Comparison of ENCODE assay signal across 11 cellular contexts in genomic region chr22:48577014-48577690, GRCh38.
DNase-seq lines count a peak whose midpoint lies in the region; TF ChIP-seq lines count a peak whose summit lies in the region.
"Had no signal": no experiment of that assay in that cellular context is flagged by ENCODE, and none has a peak within 500 bp of the region (broad histone marks: within the 10 kb centered on the region; RNA-seq: fewer than 3 reads in every experiment).

No MANE protein-coding gene starts in this region.

- H3K27me3 Mint-ChIP-seq in brain (peaks cover 4% of the 10 kb centered on the region), neural crest cell (ENCODE audit: low read depth) (peaks cover 3% of the 10 kb centered on the region)

- peak overlapping the region; percentile 84 for H3K27ac ChIP-seq in A673 (ENCODE audit: low read depth, low read length, poor library complexity, severe bottlenecking)
- H3K27ac ChIP-seq in HUES48 (ENCODE audit: low read depth, low read length): no peak overlapping the region

- H3K9me3 Mint-ChIP-seq in brain (peaks cover 2 to 9% (median 4%) of the 10 kb centered on the region in 5 experiments), neural crest cell (no peaks in the 10 kb centered on the region)

- peaks cover 4% of the 10 kb centered on the region for H3K36me3 Mint-ChIP-seq in brain
- no peaks in the 10 kb centered on the region for H3K36me3 Mint-ChIP-seq in neural crest cell (ENCODE audit: low read depth)

- CTCF ChIA-PET in A673 (lab: Charles Lee): interaction anchor here (0.6 kb wide), 1 partner anchor 10 kb away, joined by 4 read pairs; no protein-coding TSS in a partner anchor

- H3K4me3 Mint-ChIP-seq in brain (peak overlapping the region; percentile 71 to 80 (median 75)), neural crest cell (peak overlapping the region; percentile 85)
- H3K4me3 Mint-ChIP-seq: activated naive CD8-positive, alpha-beta T cell treated with anti-CD3 and anti-CD28 coated beads, Interleukin-2, amount 50 U/mL, for 24 hours had no signal

- POLR2A ChIA-PET in A673 (lab: Charles Lee; ENCODE audit: low non-redundant PET): no interaction called here

- H3K27me3 ChIP-seq in A673 (replicated peaks; ENCODE audit: insufficient read depth, low read depth, low read length, poor library complexity) (no peaks in the 10 kb centered on the region), HUES48 (ENCODE audit: control insufficient read depth, insufficient read depth, low read length) (peaks cover 13% of the 10 kb centered on the region; the same call in 1 of the 2 replicates)

- no peak overlapping the region for H3K9ac ChIP-seq in HUES48 (ENCODE audit: low read depth, low read length)

- intact Hi-C loops in A673 (cut with micrococcal nuclease; ENCODE audit: unreplicated experiment): loop anchor here (5.0 to 10.0 kb wide), 3 partner anchors 88 to 730 kb away; no protein-coding TSS in a partner anchor

- H3K27ac Mint-ChIP-seq in brain (peak overlapping the region in 2 of 5 experiments; percentile 77 to 82), neural crest cell (ENCODE audit: unreplicated experiment) (no peak overlapping the region)
- H3K27ac Mint-ChIP-seq: activated naive CD8-positive, alpha-beta T cell treated with anti-CD3 and anti-CD28 coated beads, Interleukin-2, amount 50 U/mL, for 24 hours had no signal

- H3K4me3 ChIP-seq in A673 (ENCODE audit: low read depth, low read length, poor library complexity, severe bottlenecking): peak overlapping the region; percentile 61
- peak overlapping the region; percentile 70 for H3K4me3 ChIP-seq in HUES48 (ENCODE audit: low read depth, low read length)

- no TSS peak for BruUV-seq in A673 (replicated peaks; lab: Mats Ljungman, UMichigan)

- H3K4me1 Mint-ChIP-seq in brain (peaks cover 37% of the 10 kb centered on the region), neural crest cell (peaks cover 29% of the 10 kb centered on the region)

- no peaks in the 10 kb centered on the region for H3K9me3 ChIP-seq in A673 (ENCODE audit: low read depth, low read length, poor library complexity, severe bottlenecking)
- no peaks in the 10 kb centered on the region; the same call in 1 of the 2 replicates for H3K9me3 ChIP-seq in HUES48 (ENCODE audit: control insufficient read depth, insufficient read depth, low read length)

- H3K4me1 ChIP-seq in A673 (ENCODE audit: insufficient read depth, low read length, poor library complexity, severe bottlenecking): peaks cover 24% of the 10 kb centered on the region
- no peaks in the 10 kb centered on the region for H3K4me1 ChIP-seq in HUES48 (ENCODE audit: control insufficient read depth, insufficient read depth, low read length)

- peaks cover 7% of the 10 kb centered on the region for H3K36me3 ChIP-seq in A673 (ENCODE audit: insufficient read depth, low read length, poor library complexity, severe bottlenecking)
- H3K36me3 ChIP-seq in HUES48 (ENCODE audit: control insufficient read depth, insufficient read depth, low read length): no peaks in the 10 kb centered on the region

- peak; percentile 30; the same call in 1 of the 2 replicates for TF ChIP-seq CTCF in A673 (conservative IDR thresholded peaks at IDR 0.05; ENCODE audit: low read depth, low read length)
- TF ChIP-seq CTCF in brain (conservative IDR thresholded peaks at IDR 0.05): peak in 1 of 2 experiments; percentile 57
- TF ChIP-seq CTCF in neural crest cell (conservative IDR thresholded peaks at IDR 0.05): no peak

- peak; percentile 56 for DNase-seq in A673 (ENCODE audit: low spot score)
- no peak for DNase-seq in neural crest cell (ENCODE audit: low read depth, low spot score)
- no peak for DNase-seq in HPDE6-E6E7 (ENCODE audit: extremely low spot score)
- DNase-seq in hippocampal formation (lab: John Stamatoyannopoulos, UW): no peak
- no peak for DNase-seq in activated naive CD4-positive, alpha-beta T cell (lab: John Stamatoyannopoulos, UW)
- no peak for DNase-seq in GDM1 (lab: John Stamatoyannopoulos, UW)
- DNase-seq: effector CD8-positive, alpha-beta T cell; NCI-H82 had no signal
